1 cellular context compared by ENCODE assay signal in genomic region chr3:99909714-99910508, GRCh38.
TF ChIP-seq lines count a peak whose summit lies in the region.

No MANE protein-coding gene starts in this region.

TF ChIP-seq in SK-N-SH, 30 proteins besides CTCF, POLR2A, EP300 and RAD21 (continued from another document):
- TF ChIP-seq, protein P1, sequence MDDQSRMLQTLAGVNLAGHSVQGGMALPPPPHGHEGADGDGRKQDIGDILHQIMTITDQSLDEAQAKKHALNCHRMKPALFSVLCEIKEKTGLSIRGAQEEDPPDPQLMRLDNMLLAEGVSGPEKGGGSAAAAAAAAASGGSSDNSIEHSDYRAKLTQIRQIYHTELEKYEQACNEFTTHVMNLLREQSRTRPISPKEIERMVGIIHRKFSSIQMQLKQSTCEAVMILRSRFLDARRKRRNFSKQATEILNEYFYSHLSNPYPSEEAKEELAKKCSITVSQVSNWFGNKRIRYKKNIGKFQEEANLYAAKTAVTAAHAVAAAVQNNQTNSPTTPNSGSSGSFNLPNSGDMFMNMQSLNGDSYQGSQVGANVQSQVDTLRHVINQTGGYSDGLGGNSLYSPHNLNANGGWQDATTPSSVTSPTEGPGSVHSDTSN (IDR thresholded peaks at IDR 0.05) = 0 out of 2 replicates have a peak, but pooled peaks have one; percentile 22
- TF ChIP-seq, protein P2, sequence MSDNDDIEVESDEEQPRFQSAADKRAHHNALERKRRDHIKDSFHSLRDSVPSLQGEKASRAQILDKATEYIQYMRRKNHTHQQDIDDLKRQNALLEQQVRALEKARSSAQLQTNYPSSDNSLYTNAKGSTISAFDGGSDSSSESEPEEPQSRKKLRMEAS (IDR thresholded peaks at IDR 0.05; ENCODE audit: low read depth) = no peak
- TF ChIP-seq FOXM1 (IDR thresholded peaks at IDR 0.05; ENCODE audit: low read depth) (no peak), MXI1 (IDR thresholded peaks at IDR 0.05; ENCODE audit: low read depth, low read length) (no peak), RCOR1 (IDR thresholded peaks at IDR 0.05; ENCODE audit: low read length) (no peak), GATA2 (CRISPR knock-in tag; IDR thresholded peaks at IDR 0.05) (no peak), ELF1 (IDR thresholded peaks at IDR 0.05) (no peak), YY1 (IDR thresholded peaks at IDR 0.05; ENCODE audit: low read depth) (no peak), RXRA (IDR thresholded peaks at IDR 0.05; ENCODE audit: borderline replicate concordance, low read depth) (no peak), SMC3 (IDR thresholded peaks at IDR 0.05; ENCODE audit: low read depth, low read length) (no peak), FOSL2 (IDR thresholded peaks at IDR 0.05; ENCODE audit: borderline replicate concordance, low read depth) (peak; percentile 51; the same call in 1 of the 2 replicates), NFIC (IDR thresholded peaks at IDR 0.05; ENCODE audit: borderline replicate concordance) (no peak), TCF12 (IDR thresholded peaks at IDR 0.05) (0 out of 2 replicates have a peak, but pooled peaks have one; percentile 18), CHD2 (IDR thresholded peaks at IDR 0.05; ENCODE audit: low read length, partially characterized antibody) (no peak), TEAD4 (IDR thresholded peaks at IDR 0.05; ENCODE audit: borderline replicate concordance, insufficient read depth) (no peak), FOXJ3 (CRISPR knock-in tag; IDR thresholded peaks at IDR 0.05) (no peak)
- TF ChIP-seq, protein P3, sequence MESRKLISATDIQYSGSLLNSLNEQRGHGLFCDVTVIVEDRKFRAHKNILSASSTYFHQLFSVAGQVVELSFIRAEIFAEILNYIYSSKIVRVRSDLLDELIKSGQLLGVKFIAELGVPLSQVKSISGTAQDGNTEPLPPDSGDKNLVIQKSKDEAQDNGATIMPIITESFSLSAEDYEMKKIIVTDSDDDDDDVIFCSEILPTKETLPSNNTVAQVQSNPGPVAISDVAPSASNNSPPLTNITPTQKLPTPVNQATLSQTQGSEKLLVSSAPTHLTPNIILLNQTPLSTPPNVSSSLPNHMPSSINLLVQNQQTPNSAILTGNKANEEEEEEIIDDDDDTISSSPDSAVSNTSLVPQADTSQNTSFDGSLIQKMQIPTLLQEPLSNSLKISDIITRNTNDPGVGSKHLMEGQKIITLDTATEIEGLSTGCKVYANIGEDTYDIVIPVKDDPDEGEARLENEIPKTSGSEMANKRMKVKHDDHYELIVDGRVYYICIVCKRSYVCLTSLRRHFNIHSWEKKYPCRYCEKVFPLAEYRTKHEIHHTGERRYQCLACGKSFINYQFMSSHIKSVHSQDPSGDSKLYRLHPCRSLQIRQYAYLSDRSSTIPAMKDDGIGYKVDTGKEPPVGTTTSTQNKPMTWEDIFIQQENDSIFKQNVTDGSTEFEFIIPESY (IDR thresholded peaks at IDR 0.05; ENCODE audit: borderline replicate concordance, low read depth) = no peak
